ENCODE assay signal across 8 cellular contexts in genomic region chr10:6201511-6201975, GRCh38. TPM values are rescaled to one million over a fixed set of nuclear protein-coding genes. Genes with fewer than 3 reads are reported as not detected.
DNase-seq lines count a peak whose midpoint lies in the region; ATAC-seq and TF ChIP-seq lines count a peak whose summit lies in the region.

No MANE protein-coding gene starts in this region.

- BruUV-seq in PC-3 (replicated peaks; lab: Mats Ljungman, UMichigan): no TSS peak

- peak overlapping the region; percentile 91 for H3K4me2 ChIP-seq in PC-3 (ENCODE audit: low read length)

- CTCF ChIA-PET in PC-3 (lab: Charles Lee): no interaction called here

- H3F3A ChIP-seq in PC-3 (ENCODE audit: low read length, unreplicated experiment): no peaks in the 10 kb centered on the region

- peaks cover 8% of the 10 kb centered on the region for H4K20me1 ChIP-seq in PC-3 (ENCODE audit: low read length)

- no peaks in the 10 kb centered on the region for H3K9me3 ChIP-seq in PC-3 (ENCODE audit: low read length)
- H3K9me3 ChIP-seq in thoracic aorta: no peaks in the 10 kb centered on the region

- peak overlapping the region; percentile 71; the same call in 1 of the 2 replicates for H2AFZ ChIP-seq in PC-3 (ENCODE audit: low read length)

- H3K36me3 ChIP-seq in PC-3 (ENCODE audit: low read depth, low read length) (no peaks in the 10 kb centered on the region), thoracic aorta (no peaks in the 10 kb centered on the region)

- H3K9ac ChIP-seq in PC-3 (ENCODE audit: low read length): no peak overlapping the region

- peaks cover 22% of the 10 kb centered on the region for H3K79me2 ChIP-seq in PC-3 (ENCODE audit: low read length)

- H3K4me1 ChIP-seq in PC-3 (ENCODE audit: insufficient read depth, low read length) (peaks cover 19% of the 10 kb centered on the region), thoracic aorta (ENCODE audit: control insufficient read depth in 1 of 2, low read depth in 2 of 2) (peaks cover 31 to 45% of the 10 kb centered on the region in 2 donors)

- H3K9me2 ChIP-seq in PC-3 (replicated peaks; ENCODE audit: low read length): no peaks in the 10 kb centered on the region

- DNase-seq in NCI-H524 (lab: John Stamatoyannopoulos, UW) (peak; percentile 50 to 82), NCI-H524 treated with DMSO at 0.1 percent for 48 hours (lab: John Stamatoyannopoulos, UW) (no peak), PC-3 (peak; percentile 67), germinal center (ENCODE audit: low spot score) (peak; percentile 82), omental fat pad (ENCODE audit: low spot score) (no peak), thoracic aorta (ENCODE audit: low spot score) (no peak)
- DNase-seq in activated effector memory CD4-positive, alpha-beta T cell treated with anti-CD3 and anti-CD28 coated beads, Interleukin-2, amount 50 U/mL, for 16 hours: peak; percentile 92

- H3K27ac ChIP-seq in PC-3 (ENCODE audit: low read length): no peak overlapping the region
- peak overlapping the region; percentile 88 to 99 for H3K27ac ChIP-seq in thoracic aorta

- POLR2A ChIA-PET in PC-3 (lab: Charles Lee; ENCODE audit: unreplicated experiment): no interaction called here

- intact Hi-C loops in PC-3 (cut with micrococcal nuclease): loop anchor here (1.0 to 5.0 kb wide), 3 partner anchors 59 to 91 kb away; no protein-coding TSS in a partner anchor

- TF ChIP-seq CTCF in PC-3 (conservative IDR thresholded peaks at IDR 0.05; ENCODE audit: low read depth, low read length) (no peak), omental fat pad (IDR thresholded peaks at IDR 0.05) (no peak), thoracic aorta (IDR thresholded peaks at IDR 0.05) (no peak)

- H3K4me3 ChIP-seq in PC-3 (ENCODE audit: low read length) (peak overlapping the region; percentile 64), thoracic aorta (peak overlapping the region; percentile 100)

- ATAC-seq in HG03066 (IDR thresholded peaks at IDR 0.05; ENCODE audit: low read depth, unreplicated experiment) (peak; percentile 52), PC-3 (peak; percentile 51), omental fat pad (ENCODE audit: low FRiP score) (peak; percentile 13), thoracic aorta (ENCODE audit: insufficient number of reproducible peaks, low FRiP score, low read depth) (no peak)

- H3K27me3 ChIP-seq in PC-3 (ENCODE audit: low read length): no peaks in the 10 kb centered on the region
- no peaks in the 10 kb centered on the region for H3K27me3 ChIP-seq in thoracic aorta (replicated peaks; ENCODE audit: insufficient read depth)

RNA-seq across cellular contexts. Expression of gene PFKFB3, which starts 1.2 kb away (rescaled TPM):
- total RNA-seq in PC-3 (2014; rRNA removed) (19.5 and 22.7 TPM in 2 replicates), omental fat pad (1,000 to 10,000 TPM in 1 of 4 donors, 100 to 1,000 TPM in 3; 213 to 1,086 (median 354) TPM), thoracic aorta (100 to 1,000 TPM; 151 to 311 TPM)

Comparison
In these comparisons a context has a peak if more than half of its experiments do, and no peak if none do; other contexts are left out.
1. DNase-seq: peak in NCI-H524 (2 of 2), PC-3 (single experiment), activated effector memory CD4-positive, alpha-beta T cell treated with anti-CD3 and anti-CD28 coated beads, Interleukin-2, amount 50 U/mL, for 16 hours (single experiment) and germinal center (single experiment); none in NCI-H524 treated with DMSO at 0.1 percent for 48 hours (single experiment), omental fat pad (single experiment) and thoracic aorta (single experiment).